ENCODE assay signal across 17 cellular contexts in genomic region chr11:125956371-125956770, GRCh38. TPM values are rescaled to one million over a fixed set of nuclear protein-coding genes. Genes with fewer than 3 reads are reported as not detected.
DNase-seq lines count a peak whose midpoint lies in the region; ATAC-seq and TF ChIP-seq lines count a peak whose summit lies in the region.
"Had no signal": no experiment of that assay in that cellular context is flagged by ENCODE, and none has a peak within 500 bp of the region (broad histone marks: within the 10 kb centered on the region; RNA-seq: fewer than 3 reads in every experiment).

No MANE protein-coding gene starts in this region.

- H3K4me1 Mint-ChIP-seq in CD8-positive, alpha-beta T cell (ENCODE audit: low read depth) = peaks cover 4% of the 10 kb centered on the region
- peaks cover 6% of the 10 kb centered on the region for H3K4me1 Mint-ChIP-seq in CD4-positive, alpha-beta T cell (ENCODE audit: low read depth)

- H3K36me3 ChIP-seq in thyroid gland = peaks cover 7 to 27% of the 10 kb centered on the region in 2 donors
- no peaks in the 10 kb centered on the region for H3K36me3 ChIP-seq in CD8-positive, alpha-beta T cell (ENCODE audit: insufficient read depth, low read length)
- H3K36me3 ChIP-seq: pancreas had no signal

- no peaks in the 10 kb centered on the region for H3K27me3 ChIP-seq in thyroid gland
- no peaks in the 10 kb centered on the region for H3K27me3 ChIP-seq in CD8-positive, alpha-beta T cell (ENCODE audit: insufficient read depth, low read length)
- H3K27me3 ChIP-seq in CD4-positive, alpha-beta T cell (ENCODE audit: control insufficient read depth, insufficient read depth, low read length) = no peaks in the 10 kb centered on the region
- H3K27me3 ChIP-seq: pancreas, tibial artery had no signal

- no peak for TF ChIP-seq CTCF in thyroid gland (IDR thresholded peaks at IDR 0.05)
- no peak for TF ChIP-seq CTCF in CD8-positive, alpha-beta T cell (IDR thresholded peaks at IDR 0.05)
- no peak for TF ChIP-seq CTCF in CD4-positive, alpha-beta T cell (IDR thresholded peaks at IDR 0.05)

- DNase-seq in astrocyte of the hippocampus (ENCODE audit: low read depth, low spot score) = peak; percentile 75
- peak; percentile 28 for DNase-seq in foreskin melanocyte
- DNase-seq in myocyte (ENCODE audit: low read depth) = peak; percentile 30
- no peak for DNase-seq in thyroid gland
- no peak for DNase-seq in CD8-positive, alpha-beta T cell
- DNase-seq in cerebellar nuclear complex (lab: John Stamatoyannopoulos, UW) = no peak
- DNase-seq in CD4-positive, alpha-beta T cell = no peak
- DNase-seq in iPS-NIHi7 (ENCODE audit: extremely low spot score) = no peak
- DNase-seq: HCEC 1CT, mesendoderm, NCI-H1694 treated with DMSO at 0.1 percent for 48 hours, pancreas had no signal

- intact Hi-C loops in thyroid gland (cut with DNase I) = no loop called here
- intact Hi-C loops in CD8-positive, alpha-beta T cell (cut with DNase I, micrococcal nuclease) = no loop called here
- intact Hi-C loops in CD4-positive, alpha-beta T cell (cut with DNase I, micrococcal nuclease) = no loop called here

- H3K27ac Mint-ChIP-seq in CD8-positive, alpha-beta T cell = no peak overlapping the region
- no peak overlapping the region for H3K27ac Mint-ChIP-seq in CD4-positive, alpha-beta T cell

- H3K9me3 ChIP-seq in thyroid gland = no peaks in the 10 kb centered on the region
- no peaks in the 10 kb centered on the region for H3K9me3 ChIP-seq in CD8-positive, alpha-beta T cell (ENCODE audit: low read length)
- no peaks in the 10 kb centered on the region for H3K9me3 ChIP-seq in CD4-positive, alpha-beta T cell (ENCODE audit: control insufficient read depth, low read length)
- H3K9me3 ChIP-seq: pancreas, tibial artery had no signal

- POLR2A ChIA-PET in CD8-positive, alpha-beta T cell (lab: Charles Lee) = no interaction called here
- POLR2A ChIA-PET in CD4-positive, alpha-beta T cell (lab: Charles Lee) = no interaction called here

- TF ChIP-seq POLR2A in thyroid gland (IDR thresholded peaks at IDR 0.05) = no peak

- ATAC-seq in CD8-positive, alpha-beta T cell = no peak
- no peak for ATAC-seq in CD4-positive, alpha-beta T cell (ENCODE audit: poor library complexity)

- H3K27ac ChIP-seq in thyroid gland = peak overlapping the region in 2 of 3 donors; percentile 22 to 30
- H3K27ac ChIP-seq in CD8-positive, alpha-beta T cell (ENCODE audit: low read depth, low read length) = no peak overlapping the region
- H3K27ac ChIP-seq in CD4-positive, alpha-beta T cell (ENCODE audit: low read depth, low read length) = no peak overlapping the region
- H3K27ac ChIP-seq: C4-2B, HL-60, pancreas, tibial artery had no signal

- H3K4me3 Mint-ChIP-seq in CD8-positive, alpha-beta T cell = no peak overlapping the region
- no peak overlapping the region for H3K4me3 Mint-ChIP-seq in CD4-positive, alpha-beta T cell
- H3K4me3 Mint-ChIP-seq: central memory CD8-positive, alpha-beta T cell had no signal

- peaks cover 12 to 23% of the 10 kb centered on the region in 2 donors for H3K4me1 ChIP-seq in thyroid gland
- no peaks in the 10 kb centered on the region for H3K4me1 ChIP-seq in CD8-positive, alpha-beta T cell (ENCODE audit: insufficient read depth, low read length)
- H3K4me1 ChIP-seq: tibial artery had no signal

- 67 to 91% methylated on average over 13 of the region's 13 CpGs for WGBS in thyroid gland, 2 donors

- H3K27me3 Mint-ChIP-seq in CD8-positive, alpha-beta T cell (ENCODE audit: low read depth) = peaks cover 2% of the 10 kb centered on the region
- H3K27me3 Mint-ChIP-seq in CD4-positive, alpha-beta T cell = no peaks in the 10 kb centered on the region

- H3K9me3 Mint-ChIP-seq in CD8-positive, alpha-beta T cell = no peaks in the 10 kb centered on the region
- H3K9me3 Mint-ChIP-seq in CD4-positive, alpha-beta T cell = no peaks in the 10 kb centered on the region
- H3K9me3 Mint-ChIP-seq: central memory CD8-positive, alpha-beta T cell had no signal

- CTCF ChIA-PET in CD8-positive, alpha-beta T cell (lab: Charles Lee) = interaction anchor here (0.7 kb wide), 1 partner anchor 15 kb away, joined by 3 read pairs; no protein-coding TSS in a partner anchor
- CTCF ChIA-PET in CD4-positive, alpha-beta T cell (lab: Charles Lee) = no interaction called here

- no peak overlapping the region for H3K4me3 ChIP-seq in thyroid gland (replicated peaks in 1 of 3)
- no peak overlapping the region for H3K4me3 ChIP-seq in CD8-positive, alpha-beta T cell (ENCODE audit: low read depth, low read length)
- H3K4me3 ChIP-seq: pancreas, tibial artery had no signal

- no peaks in the 10 kb centered on the region for H3K36me3 Mint-ChIP-seq in CD8-positive, alpha-beta T cell
- H3K36me3 Mint-ChIP-seq in CD4-positive, alpha-beta T cell (ENCODE audit: low read depth) = no peaks in the 10 kb centered on the region

RNA-seq across cellular contexts. Expression of gene VSIG10L2, which starts 10.5 kb away (rescaled TPM):
- total RNA-seq in myocyte = not detected in 2 replicates
- polyA plus RNA-seq in myocyte (2012) = 0.06 TPM
- total RNA-seq in thyroid gland = not detected
- not detected for total RNA-seq in CD8-positive, alpha-beta T cell
- total RNA-seq in CD4-positive, alpha-beta T cell = not detected

RNA-seq across cellular contexts. Expression of gene DDX25, which starts 52.1 kb away (rescaled TPM):
- total RNA-seq in myocyte (not detected in 2 replicates), thyroid gland (1 to 10 TPM; 1.6 to 3.8 (median 1.9) TPM)
- polyA plus RNA-seq in myocyte (2012) = 0.14 TPM
- under 1 TPM in 1 of 2 experiments, not detected in 1; 0.31 TPM for total RNA-seq in CD8-positive, alpha-beta T cell
- not detected for total RNA-seq in CD4-positive, alpha-beta T cell
- total RNA-seq: NCI-H460 had no signal

RNA-seq across cellular contexts. Expression of gene PUS3, which starts 53.4 kb away (rescaled TPM):
- total RNA-seq in myocyte (13.0 and 20.8 TPM in 2 replicates), thyroid gland (10 to 100 TPM in 3 of 4 donors, 1 to 10 TPM in 1; 9.0 to 34.7 (median 17.9) TPM)
- polyA plus RNA-seq in myocyte (2012) = 10.0 TPM
- 1 to 10 TPM; 4.5 to 5.2 TPM for total RNA-seq in CD8-positive, alpha-beta T cell
- total RNA-seq in CD4-positive, alpha-beta T cell = 1 to 10 TPM; 6.0 to 7.3 TPM

Comparison
In these comparisons a context has a peak if more than half of its experiments do, and no peak if none do; other contexts are left out.
1. DNase-seq: peak in astrocyte of the hippocampus (single experiment), foreskin melanocyte (single experiment) and myocyte (single experiment); none in thyroid gland (0 of 2), CD8-positive, alpha-beta T cell (0 of 7), cerebellar nuclear complex (0 of 2), CD4-positive, alpha-beta T cell (0 of 10) and iPS-NIHi7 (single experiment).
2. H3K27ac ChIP-seq: peak in thyroid gland (2 of 3); none in CD8-positive, alpha-beta T cell (single experiment) and CD4-positive, alpha-beta T cell (single experiment).